Comparison of ENCODE assay signal across 16 cellular contexts in genomic region chr1:17045140-17045539, GRCh38. TPM values are rescaled to one million over a fixed set of nuclear protein-coding genes. Genes with fewer than 3 reads are reported as not detected.
DNase-seq lines count a peak whose midpoint lies in the region; ATAC-seq and TF ChIP-seq lines count a peak whose summit lies in the region.
"Had no signal": no experiment of that assay in that cellular context is flagged by ENCODE, and none has a peak within 500 bp of the region (broad histone marks: within the 10 kb centered on the region; RNA-seq: fewer than 3 reads in every experiment).

No MANE protein-coding gene starts in this region.

- no peak overlapping the region for H3K18ac ChIP-seq in H9 (ENCODE audit: insufficient read length, low read depth, low read length)

- H3K27me3 ChIP-seq in H9 (ENCODE audit: insufficient read depth, low read length) (no peaks in the 10 kb centered on the region), neural progenitor cell (no peaks in the 10 kb centered on the region)
- H3K27me3 ChIP-seq: brain microvascular endothelial cell had no signal

- no peak overlapping the region for H4K5ac ChIP-seq in H9 (ENCODE audit: insufficient read length, low read depth, low read length)

- H3K4me2 ChIP-seq in H9 (ENCODE audit: insufficient read depth, insufficient read length, low read length), result no peak overlapping the region
- no peak overlapping the region for H3K4me2 ChIP-seq in neural progenitor cell

- H2BK120ac ChIP-seq in H9 (ENCODE audit: low read depth, low read length, poor library complexity, severe bottlenecking), result no peak overlapping the region

- WGBS in H9 (ENCODE audit: extremely low coverage, insufficient read length, low lambda C conversion rate), result no CpG with 5 or more reads among the region's 5 CpGs

- H4K91ac ChIP-seq in H9 (ENCODE audit: insufficient read length, low read depth, low read length), result no peak overlapping the region

- TF ChIP-seq CTCF in H9 (conservative IDR thresholded peaks at IDR 0.05), result no peak
- TF ChIP-seq CTCF in neural progenitor cell (IDR thresholded peaks at IDR 0.05), result no peak

- H2AK5ac ChIP-seq in H9 (ENCODE audit: insufficient read length, low read length), result no peak overlapping the region

- peak overlapping the region in 2 of 3 experiments; percentile 19 to 29; a peak in 2 of 7 replicates for H3K27ac Mint-ChIP-seq in H9
- H3K27ac Mint-ChIP-seq in neural progenitor cell, result no peak overlapping the region
- H3K27ac Mint-ChIP-seq: activated T-helper 2 cell treated with anti-CD3 and anti-CD28 coated beads, Interferon-gamma antibody, Interleukin-2, Interleukin-4, amounts not matched to agents 10 μg/mL and 5 μg/mL and 100 μg/mL, durations not matched to agents 14 hours and 24 hours and 36 hours; effector memory CD8-positive, alpha-beta T cell had no signal

- no peaks in the 10 kb centered on the region for H3K79me1 ChIP-seq in H9 (ENCODE audit: insufficient read depth, low read depth, low read length, poor library complexity, severe bottlenecking)

- no peaks in the 10 kb centered on the region for H3K23me2 ChIP-seq in H9 (ENCODE audit: insufficient read length, low read depth, low read length, poor library complexity, severe bottlenecking)

- H2BK12ac ChIP-seq in H9 (ENCODE audit: insufficient read length, low read depth, low read length), result no peak overlapping the region

- H3K27ac ChIP-seq in H9 (ENCODE audit: insufficient read length, low read depth, low read length) (no peak overlapping the region), neural progenitor cell (peak overlapping the region; percentile 5)
- H3K27ac ChIP-seq: brain microvascular endothelial cell had no signal

- in situ Hi-C loops in ACHN (cut with HindIII; ENCODE audit: low pct_ligation_motif_present, low pct_unique_long_range_greater_than_20kb, low sequenced_read_pairs), result no loop called here

- DNase-seq in CD1c-positive myeloid dendritic cell (ENCODE audit: extremely low spot score) (peak; percentile 89), H9 (no peak), neural progenitor cell (ENCODE audit: low spot score) (no peak), dermis blood vessel endothelial cell (no peak), AML-193 (lab: John Stamatoyannopoulos, UW) (no peak), ACHN (no peak)
- DNase-seq: activated CD4-positive, alpha-beta T cell treated with anti-CD3 and anti-CD28 coated beads for 4 hours; brain microvascular endothelial cell; effector memory CD8-positive, alpha-beta T cell; foreskin melanocyte; NCI-H1417 treated with DMSO at 0.1 percent for 48 hours; NCI-H446; stimulated activated naive CD4-positive, alpha-beta T cell treated with Interleukin-2 at 50 U/mL for 16 hours had no signal

- H3K4me1 ChIP-seq in H9 (ENCODE audit: insufficient read depth, low read length) (no peaks in the 10 kb centered on the region), neural progenitor cell (peaks cover 6% of the 10 kb centered on the region)

- no peak overlapping the region for H3K4me3 ChIP-seq in neural progenitor cell

- H2BK5ac ChIP-seq in H9 (ENCODE audit: insufficient read length, low read length), result no peak overlapping the region

- no peak overlapping the region for H2AFZ ChIP-seq in H9 (ENCODE audit: low read length)
- H2AFZ ChIP-seq in neural progenitor cell (replicated peaks), result no peak overlapping the region

- no peak overlapping the region for H2BK20ac ChIP-seq in H9 (ENCODE audit: low read depth, low read length, poor library complexity, severe bottlenecking)

- peaks cover 8 to 52% (median 36%) of the 10 kb centered on the region in 3 experiments; a peak in 6 of 7 replicates for H3K36me3 Mint-ChIP-seq in H9 (ENCODE audit: insufficient read depth in 1 of 3, low read depth in 3 of 3)
- H3K36me3 Mint-ChIP-seq in neural progenitor cell, result peaks cover 9% of the 10 kb centered on the region

- H3K56ac ChIP-seq in H9 (ENCODE audit: insufficient read length, low read depth, low read length), result no peak overlapping the region

- no peak overlapping the region for H3K9ac ChIP-seq in H9 (ENCODE audit: extremely low read depth, insufficient read length, low read length)
- no peak overlapping the region for H3K9ac ChIP-seq in neural progenitor cell

- H3K4me3 Mint-ChIP-seq in H9 (no peak overlapping the region), neural progenitor cell (no peak overlapping the region)

- no peaks in the 10 kb centered on the region for H3K36me3 ChIP-seq in neural progenitor cell

- H2BK15ac ChIP-seq in H9 (ENCODE audit: low read depth, low read length), result no peak overlapping the region

- peak; percentile 89 for ATAC-seq in esophagus mucosa
- no peak for ATAC-seq in HG02938 (IDR thresholded peaks at IDR 0.05; ENCODE audit: unreplicated experiment)
- ATAC-seq: effector memory CD8-positive, alpha-beta T cell had no signal

- peaks cover 23% of the 10 kb centered on the region for H3F3A ChIP-seq in neural progenitor cell (ENCODE audit: low read depth)

- no peak overlapping the region for H3K23ac ChIP-seq in H9 (ENCODE audit: insufficient read length, low read depth, low read length)

- H4K20me1 ChIP-seq in H9 (ENCODE audit: control insufficient read depth, insufficient read depth, insufficient read length), result no peaks in the 10 kb centered on the region
- peaks cover 9% of the 10 kb centered on the region for H4K20me1 ChIP-seq in neural progenitor cell (ENCODE audit: low read depth)

- no peaks in the 10 kb centered on the region; the same call in 1 of the 2 replicates for H3K79me2 ChIP-seq in H9 (ENCODE audit: insufficient read depth, low read length)
- peaks cover 39% of the 10 kb centered on the region for H3K79me2 ChIP-seq in neural progenitor cell (ENCODE audit: low read depth)

- no peak overlapping the region for H3T11ph ChIP-seq in H9 (ENCODE audit: low read length)

- H3K27me3 Mint-ChIP-seq in H9 (ENCODE audit: low read depth) (no peaks in the 10 kb centered on the region), neural progenitor cell (ENCODE audit: insufficient read depth, low read depth) (no peaks in the 10 kb centered on the region)
- H3K27me3 Mint-ChIP-seq: effector memory CD8-positive, alpha-beta T cell had no signal

- H4K8ac ChIP-seq in H9 (replicated peaks; ENCODE audit: insufficient read length, low read depth, low read length), result no peak overlapping the region

- H3K4me1 Mint-ChIP-seq in H9 (peaks cover 3 to 7% of the 10 kb centered on the region in 2 experiments), neural progenitor cell (peaks cover 15% of the 10 kb centered on the region)

- H3K4ac ChIP-seq in H9 (ENCODE audit: low read depth, low read length), result no peak overlapping the region

- H3K14ac ChIP-seq in H9 (ENCODE audit: insufficient read depth, low read length), result no peak overlapping the region

- H3K9me3 ChIP-seq in H9 (ENCODE audit: control insufficient read depth, low read depth, low read length) (no peaks in the 10 kb centered on the region), neural progenitor cell (ENCODE audit: low read depth) (no peaks in the 10 kb centered on the region)

- no peaks in the 10 kb centered on the region for H3K9me3 Mint-ChIP-seq in H9
- no peaks in the 10 kb centered on the region for H3K9me3 Mint-ChIP-seq in neural progenitor cell
- H3K9me3 Mint-ChIP-seq: activated T-helper 2 cell treated with anti-CD3 and anti-CD28 coated beads, Interferon-gamma antibody, Interleukin-2, Interleukin-4, amounts not matched to agents 10 μg/mL and 5 μg/mL and 100 μg/mL, durations not matched to agents 14 hours and 24 hours and 36 hours; effector memory CD8-positive, alpha-beta T cell had no signal

RNA-seq across cellular contexts. Expression of gene SDHB, which starts 8.7 kb away (rescaled TPM):
- total RNA-seq in H9 (2021) (76.7 and 77.5 TPM in 2 replicates), esophagus mucosa (84.5 TPM), neural progenitor cell (ENCODE audit: low replicate concordance) (53.8 and 61.2 TPM in 2 replicates), dermis blood vessel endothelial cell (116 and 129 TPM in 2 replicates)

RNA-seq across cellular contexts. Expression of gene ATP13A2, which starts 33.4 kb away (rescaled TPM):
- total RNA-seq in H9 (2021) (53.6 and 62.0 TPM in 2 replicates), esophagus mucosa (21.5 TPM), neural progenitor cell (ENCODE audit: low replicate concordance) (18.8 and 46.6 TPM in 2 replicates), dermis blood vessel endothelial cell (72.3 and 102 TPM in 2 replicates)
